Comparison of ENCODE assay signal across 1 cellular context in the genomic region with DNA sequence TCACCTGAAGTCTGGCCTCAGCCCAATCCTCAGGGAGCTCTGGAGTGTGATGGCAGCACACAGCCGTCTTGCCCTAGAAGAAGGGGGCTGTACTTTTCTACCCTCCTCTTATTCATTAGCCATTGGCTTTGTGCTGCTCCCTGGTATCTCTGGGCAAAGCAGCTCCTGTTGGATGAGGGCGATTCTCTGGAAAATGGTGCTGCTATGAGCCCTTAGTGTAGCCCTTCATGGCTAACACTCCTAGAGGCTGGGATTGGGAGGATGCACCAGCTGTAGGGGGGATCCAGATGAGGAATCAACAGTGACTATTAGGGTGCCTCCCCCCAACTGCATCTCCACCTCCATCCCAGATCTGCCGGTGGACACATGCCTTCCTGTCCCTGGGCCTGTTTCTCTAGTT.
TF ChIP-seq lines count a peak whose summit lies in the region.

No MANE protein-coding gene starts in this region.

TF ChIP-seq in H1, 55 proteins besides CTCF, POLR2A, EP300 and RAD21 (continued from another document):
- TF ChIP-seq, protein P1, sequence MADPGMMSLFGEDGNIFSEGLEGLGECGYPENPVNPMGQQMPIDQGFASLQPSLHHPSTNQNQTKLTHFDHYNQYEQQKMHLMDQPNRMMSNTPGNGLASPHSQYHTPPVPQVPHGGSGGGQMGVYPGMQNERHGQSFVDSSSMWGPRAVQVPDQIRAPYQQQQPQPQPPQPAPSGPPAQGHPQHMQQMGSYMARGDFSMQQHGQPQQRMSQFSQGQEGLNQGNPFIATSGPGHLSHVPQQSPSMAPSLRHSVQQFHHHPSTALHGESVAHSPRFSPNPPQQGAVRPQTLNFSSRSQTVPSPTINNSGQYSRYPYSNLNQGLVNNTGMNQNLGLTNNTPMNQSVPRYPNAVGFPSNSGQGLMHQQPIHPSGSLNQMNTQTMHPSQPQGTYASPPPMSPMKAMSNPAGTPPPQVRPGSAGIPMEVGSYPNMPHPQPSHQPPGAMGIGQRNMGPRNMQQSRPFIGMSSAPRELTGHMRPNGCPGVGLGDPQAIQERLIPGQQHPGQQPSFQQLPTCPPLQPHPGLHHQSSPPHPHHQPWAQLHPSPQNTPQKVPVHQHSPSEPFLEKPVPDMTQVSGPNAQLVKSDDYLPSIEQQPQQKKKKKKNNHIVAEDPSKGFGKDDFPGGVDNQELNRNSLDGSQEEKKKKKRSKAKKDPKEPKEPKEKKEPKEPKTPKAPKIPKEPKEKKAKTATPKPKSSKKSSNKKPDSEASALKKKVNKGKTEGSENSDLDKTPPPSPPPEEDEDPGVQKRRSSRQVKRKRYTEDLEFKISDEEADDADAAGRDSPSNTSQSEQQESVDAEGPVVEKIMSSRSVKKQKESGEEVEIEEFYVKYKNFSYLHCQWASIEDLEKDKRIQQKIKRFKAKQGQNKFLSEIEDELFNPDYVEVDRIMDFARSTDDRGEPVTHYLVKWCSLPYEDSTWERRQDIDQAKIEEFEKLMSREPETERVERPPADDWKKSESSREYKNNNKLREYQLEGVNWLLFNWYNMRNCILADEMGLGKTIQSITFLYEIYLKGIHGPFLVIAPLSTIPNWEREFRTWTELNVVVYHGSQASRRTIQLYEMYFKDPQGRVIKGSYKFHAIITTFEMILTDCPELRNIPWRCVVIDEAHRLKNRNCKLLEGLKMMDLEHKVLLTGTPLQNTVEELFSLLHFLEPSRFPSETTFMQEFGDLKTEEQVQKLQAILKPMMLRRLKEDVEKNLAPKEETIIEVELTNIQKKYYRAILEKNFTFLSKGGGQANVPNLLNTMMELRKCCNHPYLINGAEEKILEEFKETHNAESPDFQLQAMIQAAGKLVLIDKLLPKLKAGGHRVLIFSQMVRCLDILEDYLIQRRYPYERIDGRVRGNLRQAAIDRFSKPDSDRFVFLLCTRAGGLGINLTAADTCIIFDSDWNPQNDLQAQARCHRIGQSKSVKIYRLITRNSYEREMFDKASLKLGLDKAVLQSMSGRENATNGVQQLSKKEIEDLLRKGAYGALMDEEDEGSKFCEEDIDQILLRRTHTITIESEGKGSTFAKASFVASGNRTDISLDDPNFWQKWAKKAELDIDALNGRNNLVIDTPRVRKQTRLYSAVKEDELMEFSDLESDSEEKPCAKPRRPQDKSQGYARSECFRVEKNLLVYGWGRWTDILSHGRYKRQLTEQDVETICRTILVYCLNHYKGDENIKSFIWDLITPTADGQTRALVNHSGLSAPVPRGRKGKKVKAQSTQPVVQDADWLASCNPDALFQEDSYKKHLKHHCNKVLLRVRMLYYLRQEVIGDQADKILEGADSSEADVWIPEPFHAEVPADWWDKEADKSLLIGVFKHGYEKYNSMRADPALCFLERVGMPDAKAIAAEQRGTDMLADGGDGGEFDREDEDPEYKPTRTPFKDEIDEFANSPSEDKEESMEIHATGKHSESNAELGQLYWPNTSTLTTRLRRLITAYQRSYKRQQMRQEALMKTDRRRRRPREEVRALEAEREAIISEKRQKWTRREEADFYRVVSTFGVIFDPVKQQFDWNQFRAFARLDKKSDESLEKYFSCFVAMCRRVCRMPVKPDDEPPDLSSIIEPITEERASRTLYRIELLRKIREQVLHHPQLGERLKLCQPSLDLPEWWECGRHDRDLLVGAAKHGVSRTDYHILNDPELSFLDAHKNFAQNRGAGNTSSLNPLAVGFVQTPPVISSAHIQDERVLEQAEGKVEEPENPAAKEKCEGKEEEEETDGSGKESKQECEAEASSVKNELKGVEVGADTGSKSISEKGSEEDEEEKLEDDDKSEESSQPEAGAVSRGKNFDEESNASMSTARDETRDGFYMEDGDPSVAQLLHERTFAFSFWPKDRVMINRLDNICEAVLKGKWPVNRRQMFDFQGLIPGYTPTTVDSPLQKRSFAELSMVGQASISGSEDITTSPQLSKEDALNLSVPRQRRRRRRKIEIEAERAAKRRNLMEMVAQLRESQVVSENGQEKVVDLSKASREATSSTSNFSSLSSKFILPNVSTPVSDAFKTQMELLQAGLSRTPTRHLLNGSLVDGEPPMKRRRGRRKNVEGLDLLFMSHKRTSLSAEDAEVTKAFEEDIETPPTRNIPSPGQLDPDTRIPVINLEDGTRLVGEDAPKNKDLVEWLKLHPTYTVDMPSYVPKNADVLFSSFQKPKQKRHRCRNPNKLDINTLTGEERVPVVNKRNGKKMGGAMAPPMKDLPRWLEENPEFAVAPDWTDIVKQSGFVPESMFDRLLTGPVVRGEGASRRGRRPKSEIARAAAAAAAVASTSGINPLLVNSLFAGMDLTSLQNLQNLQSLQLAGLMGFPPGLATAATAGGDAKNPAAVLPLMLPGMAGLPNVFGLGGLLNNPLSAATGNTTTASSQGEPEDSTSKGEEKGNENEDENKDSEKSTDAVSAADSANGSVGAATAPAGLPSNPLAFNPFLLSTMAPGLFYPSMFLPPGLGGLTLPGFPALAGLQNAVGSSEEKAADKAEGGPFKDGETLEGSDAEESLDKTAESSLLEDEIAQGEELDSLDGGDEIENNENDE (IDR thresholded peaks at IDR 0.05; ENCODE audit: insufficient replicate concordance, low read length): no peak
- TF ChIP-seq MAFK (IDR thresholded peaks at IDR 0.05; ENCODE audit: low read depth, low read length) (no peak), CTBP2 (IDR thresholded peaks at IDR 0.05; ENCODE audit: borderline replicate concordance, insufficient read depth, insufficient read length, low read length) (no peak), SRF (IDR thresholded peaks at IDR 0.05; ENCODE audit: low read depth, low read length) (no peak), KDM1A (IDR thresholded peaks at IDR 0.05; ENCODE audit: borderline replicate concordance, low read length) (no peak)
- TF ChIP-seq, protein P2, sequence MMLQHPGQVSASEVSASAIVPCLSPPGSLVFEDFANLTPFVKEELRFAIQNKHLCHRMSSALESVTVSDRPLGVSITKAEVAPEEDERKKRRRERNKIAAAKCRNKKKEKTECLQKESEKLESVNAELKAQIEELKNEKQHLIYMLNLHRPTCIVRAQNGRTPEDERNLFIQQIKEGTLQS (IDR thresholded peaks at IDR 0.05; ENCODE audit: insufficient read depth, low read depth, low read length): no peak
